26 cellular contexts compared by ENCODE assay signal in the genomic region with DNA sequence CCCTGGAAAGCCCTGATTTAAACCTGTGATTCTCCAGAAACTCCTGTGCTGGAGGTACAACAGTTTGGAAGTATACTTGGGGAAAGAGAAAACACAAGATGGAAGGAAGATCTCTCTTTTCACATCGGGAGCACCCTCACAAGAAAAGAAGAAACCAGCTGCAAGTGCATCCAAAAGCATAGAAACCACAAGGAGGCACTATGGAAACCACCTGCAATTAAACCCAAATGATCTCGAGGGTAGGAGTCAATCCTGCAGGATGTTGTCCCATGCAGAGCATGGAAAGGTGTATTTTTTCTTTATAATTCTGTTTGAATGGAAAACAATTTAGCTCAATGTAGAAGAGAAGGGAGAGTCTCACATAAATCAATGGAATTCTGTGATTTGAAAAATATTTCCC.
DNase-seq lines count a peak whose midpoint lies in the region; ATAC-seq and TF ChIP-seq lines count a peak whose summit lies in the region.
"Had no signal": no experiment of that assay in that cellular context is flagged by ENCODE, and none has a peak within 500 bp of the region (broad histone marks: within the 10 kb centered on the region; RNA-seq: fewer than 3 reads in every experiment).

No MANE protein-coding gene starts in this region.

- no peak overlapping the region for H3K27ac Mint-ChIP-seq in neural progenitor cell
- H3K27ac Mint-ChIP-seq: activated naive CD8-positive, alpha-beta T cell treated with anti-CD3 and anti-CD28 coated beads for 36 hours; CD4-positive, alpha-beta T cell; immature natural killer cell; naive thymus-derived CD8-positive, alpha-beta T cell; T-helper 2 cell treated with Interferon-gamma antibody and Interleukin-4, amounts not matched to agents 5 μg/mL and 100 μg/mL, for 36 hours had no signal

- no peak overlapping the region for H3K9ac ChIP-seq in neural progenitor cell

- WGBS in heart left ventricle, 4 donors = 56 to 63% (median 59%) methylated on average over 2 of the region's 2 CpGs

- H3K27me3 ChIP-seq in neural progenitor cell (no peaks in the 10 kb centered on the region), uterus (no peaks in the 10 kb centered on the region), heart left ventricle (no peaks in the 10 kb centered on the region)
- H3K27me3 ChIP-seq: heart right ventricle, left lung had no signal

- no peaks in the 10 kb centered on the region for H3K4me1 Mint-ChIP-seq in neural progenitor cell
- H3K4me1 Mint-ChIP-seq: activated naive CD8-positive, alpha-beta T cell treated with anti-CD3 and anti-CD28 coated beads for 36 hours; immature natural killer cell; naive thymus-derived CD8-positive, alpha-beta T cell had no signal

- no peaks in the 10 kb centered on the region for H3F3A ChIP-seq in neural progenitor cell (ENCODE audit: low read depth)

- H4K20me1 ChIP-seq in neural progenitor cell (ENCODE audit: low read depth) = no peaks in the 10 kb centered on the region

- no peak for TF ChIP-seq POLR2A in uterus (IDR thresholded peaks at IDR 0.05)
- TF ChIP-seq POLR2A in heart left ventricle (IDR thresholded peaks at IDR 0.05) = no peak

- no peaks in the 10 kb centered on the region for H3K27me3 Mint-ChIP-seq in neural progenitor cell (ENCODE audit: insufficient read depth, low read depth)
- H3K27me3 Mint-ChIP-seq: activated naive CD8-positive, alpha-beta T cell treated with anti-CD3 and anti-CD28 coated beads for 36 hours; CD4-positive, alpha-beta T cell; naive thymus-derived CD8-positive, alpha-beta T cell had no signal

- no peak overlapping the region for H3K4me2 ChIP-seq in neural progenitor cell

- peak; percentile 12 for DNase-seq in DMS53 (lab: John Stamatoyannopoulos, UW)
- DNase-seq in HT-29 (ENCODE audit: low spot score) = peak; percentile 1
- DNase-seq in choroid plexus epithelial cell (ENCODE audit: low read depth) = peak; percentile 15
- DNase-seq in neural progenitor cell (ENCODE audit: low spot score) = peak; percentile 18
- DNase-seq in uterus = no peak
- no peak for DNase-seq in NCI-H1694 treated with DMSO at 0.1 percent for 48 hours (lab: John Stamatoyannopoulos, UW)
- DNase-seq in heart left ventricle = no peak
- DNase-seq: activated CD8-positive, alpha-beta memory T cell treated with anti-CD3 and anti-CD28 coated beads, Interleukin-2, amount 50 U/mL, for 48 hours; activated naive CD8-positive, alpha-beta T cell treated with anti-CD3 and anti-CD28 coated beads for 36 hours; CD4-positive, alpha-beta T cell; cerebellar nuclear complex; GDM1; heart right ventricle; immature natural killer cell; Kasumi-1; left lung; midbrain; naive thymus-derived CD8-positive, alpha-beta T cell; NCI-H1092; NCI-H1930; NCI-H526 treated with DMSO at 0.1 percent for 48 hours; retina had no signal

- ATAC-seq in heart left ventricle = no peak
- ATAC-seq: heart right ventricle; HepG2; left lung; naive thymus-derived CD8-positive, alpha-beta T cell had no signal

- H3K4me3 ChIP-seq in choroid plexus epithelial cell (ENCODE audit: low read depth, low read length) (no peak overlapping the region), neural progenitor cell (no peak overlapping the region), uterus (no peak overlapping the region), heart left ventricle (no peak overlapping the region)
- H3K4me3 ChIP-seq: HAP-1, heart right ventricle, left lung, SK-N-MC had no signal

- H3K9me3 Mint-ChIP-seq in neural progenitor cell = peaks cover 2% of the 10 kb centered on the region

- no peak overlapping the region for H3K4me3 Mint-ChIP-seq in neural progenitor cell
- H3K4me3 Mint-ChIP-seq: activated naive CD8-positive, alpha-beta T cell treated with anti-CD3 and anti-CD28 coated beads for 36 hours; CD4-positive, alpha-beta T cell; immature natural killer cell; naive thymus-derived CD8-positive, alpha-beta T cell; T-helper 2 cell treated with Interferon-gamma antibody and Interleukin-4, amounts not matched to agents 5 μg/mL and 100 μg/mL, for 36 hours had no signal

- TF ChIP-seq CTCF in choroid plexus epithelial cell (conservative IDR thresholded peaks at IDR 0.05; ENCODE audit: low read depth, low read length) (peak; percentile 36), neural progenitor cell (IDR thresholded peaks at IDR 0.05) (peak; percentile 39), uterus (IDR thresholded peaks at IDR 0.05) (no peak), heart left ventricle (IDR thresholded peaks at IDR 0.05) (no peak)

- no peaks in the 10 kb centered on the region for H3K36me3 Mint-ChIP-seq in neural progenitor cell
- H3K36me3 Mint-ChIP-seq: activated naive CD8-positive, alpha-beta T cell treated with anti-CD3 and anti-CD28 coated beads for 36 hours; naive thymus-derived CD8-positive, alpha-beta T cell had no signal

- no peaks in the 10 kb centered on the region for H3K36me3 ChIP-seq in neural progenitor cell
- H3K36me3 ChIP-seq in uterus = no peaks in the 10 kb centered on the region
- H3K36me3 ChIP-seq in heart left ventricle = no peaks in the 10 kb centered on the region
- H3K36me3 ChIP-seq: HAP-1, heart right ventricle, left lung had no signal

- no peak overlapping the region for H2AFZ ChIP-seq in neural progenitor cell (replicated peaks)

- H3K4me1 ChIP-seq in neural progenitor cell = no peaks in the 10 kb centered on the region
- H3K4me1 ChIP-seq in uterus = no peaks in the 10 kb centered on the region
- H3K4me1 ChIP-seq in heart left ventricle = no peaks in the 10 kb centered on the region
- H3K4me1 ChIP-seq: HAP-1, left lung had no signal

- H3K27ac ChIP-seq in neural progenitor cell = no peak overlapping the region
- no peak overlapping the region for H3K27ac ChIP-seq in uterus
- H3K27ac ChIP-seq in heart left ventricle = no peak overlapping the region
- H3K27ac ChIP-seq: heart right ventricle, left lung, SK-N-MC had no signal

- H3K9me3 ChIP-seq in neural progenitor cell (ENCODE audit: low read depth) (no peaks in the 10 kb centered on the region), uterus (no peaks in the 10 kb centered on the region), heart left ventricle (peaks cover 0 to 21% (median 0%) of the 10 kb centered on the region in 12 donors)
- H3K9me3 ChIP-seq: HAP-1 had no signal

- no peaks in the 10 kb centered on the region for H3K79me2 ChIP-seq in neural progenitor cell (ENCODE audit: low read depth)

- intact Hi-C loops in uterus (cut with DNase I; ENCODE audit: low total_unique reads) = no loop called here
- intact Hi-C loops in heart left ventricle (cut with DNase I) = no loop called here

Comparison
In these comparisons a context has a peak if more than half of its experiments do, and no peak if none do; other contexts are left out.
1. DNase-seq: peak in DMS53 (single experiment), HT-29 (single experiment), choroid plexus epithelial cell (single experiment) and neural progenitor cell (single experiment); none in uterus (0 of 2), NCI-H1694 treated with DMSO at 0.1 percent for 48 hours (single experiment) and heart left ventricle (0 of 5).
2. CTCF ChIP-seq: peak in choroid plexus epithelial cell (single experiment) and neural progenitor cell (single experiment); none in uterus (0 of 4) and heart left ventricle (0 of 12).